Comparison of ENCODE assay signal across 1 cellular context in the genomic region with DNA sequence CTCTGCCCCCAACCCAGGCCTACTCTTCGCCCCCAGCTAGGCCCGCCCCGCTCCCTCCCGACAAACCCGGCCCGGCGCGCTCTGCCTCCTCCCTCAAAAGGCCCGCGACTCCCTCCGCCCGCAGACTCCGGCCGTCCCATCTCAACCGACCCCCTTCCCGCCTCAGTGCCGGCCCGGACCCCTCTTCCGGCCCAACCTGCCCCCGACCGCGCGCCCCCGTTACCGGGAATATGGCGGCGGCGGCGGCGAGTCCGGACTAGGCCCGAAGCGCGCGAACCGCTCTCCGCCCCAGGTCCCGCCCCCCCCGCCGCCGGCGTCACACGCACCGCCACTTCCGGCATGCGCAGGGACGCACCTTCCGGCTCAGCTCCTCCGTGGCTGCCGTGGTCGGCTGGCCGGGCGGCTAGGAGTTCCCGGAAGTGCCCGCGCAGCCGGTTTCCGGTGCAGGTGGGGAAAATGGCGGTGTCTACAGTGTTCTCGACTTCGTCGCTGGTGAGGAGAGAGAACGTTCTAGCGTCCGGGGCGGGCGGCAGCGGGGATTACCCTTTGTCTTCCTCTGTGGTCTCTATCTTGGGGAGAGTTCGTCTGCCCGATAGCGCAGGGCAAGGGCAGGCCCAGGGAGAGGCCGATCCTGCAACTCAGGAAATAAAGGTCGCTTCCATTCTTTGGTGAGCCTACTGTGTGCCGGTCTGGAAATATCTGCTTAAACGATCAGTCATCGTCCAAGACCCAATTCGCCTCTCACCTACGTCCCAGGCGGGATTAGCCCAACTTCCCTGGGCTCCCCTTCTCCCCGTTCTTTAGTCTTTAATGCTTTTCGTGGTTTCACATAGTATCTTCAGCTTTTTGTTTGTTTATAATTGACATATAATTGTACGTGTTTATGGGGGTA.
TF ChIP-seq lines count a peak whose summit lies in the region.

A gene with protein sequence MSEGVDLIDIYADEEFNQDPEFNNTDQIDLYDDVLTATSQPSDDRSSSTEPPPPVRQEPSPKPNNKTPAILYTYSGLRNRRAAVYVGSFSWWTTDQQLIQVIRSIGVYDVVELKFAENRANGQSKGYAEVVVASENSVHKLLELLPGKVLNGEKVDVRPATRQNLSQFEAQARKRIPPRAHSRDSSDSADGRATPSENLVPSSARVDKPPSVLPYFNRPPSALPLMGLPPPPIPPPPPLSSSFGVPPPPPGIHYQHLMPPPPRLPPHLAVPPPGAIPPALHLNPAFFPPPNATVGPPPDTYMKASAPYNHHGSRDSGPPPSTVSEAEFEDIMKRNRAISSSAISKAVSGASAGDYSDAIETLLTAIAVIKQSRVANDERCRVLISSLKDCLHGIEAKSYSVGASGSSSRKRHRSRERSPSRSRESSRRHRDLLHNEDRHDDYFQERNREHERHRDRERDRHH (minus strand): TSS at position 285 of the 892 bp plus-strand sequence. CDS start 740 bp downstream, outside the sequence.
A gene (plus strand): TSS at position 434 of the 892 bp plus-strand sequence. CDS start 23 bp downstream, at position 457.

TF ChIP-seq in GM12878, 131 proteins besides CTCF, POLR2A, EP300 and RAD21 (continued from another document):
- TF ChIP-seq GABPA (IDR thresholded peaks at IDR 0.05; ENCODE audit: low read depth) (peak; percentile 94), SMAD5 (IDR thresholded peaks at IDR 0.05; ENCODE audit: low read depth) (peak; percentile 78), FOS (IDR thresholded peaks at IDR 0.05; ENCODE audit: borderline replicate concordance, extremely low read depth, insufficient read length) (no peak), NRF1 (conservative IDR thresholded peaks at IDR 0.05; ENCODE audit: low read depth, low read length) (peak; percentile 46), CBX5 (IDR thresholded peaks at IDR 0.05; ENCODE audit: low read depth) (no peak), TARDBP (IDR thresholded peaks at IDR 0.05; ENCODE audit: borderline replicate concordance) (no peak; the same call in 1 of the 2 replicates), YY1 (IDR thresholded peaks at IDR 0.05; ENCODE audit: low read depth, low read length) (peak; percentile 97), BRCA1 (IDR thresholded peaks at IDR 0.05; ENCODE audit: low read depth, low read length) (no peak), SIX5 (IDR thresholded peaks at IDR 0.05; ENCODE audit: low read depth, low read length, severe bottlenecking) (peak; percentile 30), SREBF1 (IDR thresholded peaks at IDR 0.05; ENCODE audit: low read length) (no peak), CREM (IDR thresholded peaks at IDR 0.05; ENCODE audit: low read depth) (peak; percentile 78), JUND (IDR thresholded peaks at IDR 0.05; ENCODE audit: low read depth, low read length) (no peak), EGR1 (IDR thresholded peaks at IDR 0.05; ENCODE audit: borderline replicate concordance in 1 of 2, low read depth in 2 of 2, low read length in 2 of 2) (peak; percentile 44 to 90), STAT3 (IDR thresholded peaks at IDR 0.05; ENCODE audit: low read depth, low read length) (no peak), ZZZ3 (IDR thresholded peaks at IDR 0.05; ENCODE audit: control insufficient read depth, insufficient read length, low read depth) (no peak), RBBP5 (conservative IDR thresholded peaks at IDR 0.05) (no peak), CHD2 (IDR thresholded peaks at IDR 0.05; ENCODE audit: borderline replicate concordance, low read depth, low read length) (no peak), CHD1 (IDR thresholded peaks at IDR 0.05; ENCODE audit: low read depth, low read length) (no peak), SP1 (IDR thresholded peaks at IDR 0.05; ENCODE audit: low read depth, low read length) (no peak)
- TF ChIP-seq, protein P1, sequence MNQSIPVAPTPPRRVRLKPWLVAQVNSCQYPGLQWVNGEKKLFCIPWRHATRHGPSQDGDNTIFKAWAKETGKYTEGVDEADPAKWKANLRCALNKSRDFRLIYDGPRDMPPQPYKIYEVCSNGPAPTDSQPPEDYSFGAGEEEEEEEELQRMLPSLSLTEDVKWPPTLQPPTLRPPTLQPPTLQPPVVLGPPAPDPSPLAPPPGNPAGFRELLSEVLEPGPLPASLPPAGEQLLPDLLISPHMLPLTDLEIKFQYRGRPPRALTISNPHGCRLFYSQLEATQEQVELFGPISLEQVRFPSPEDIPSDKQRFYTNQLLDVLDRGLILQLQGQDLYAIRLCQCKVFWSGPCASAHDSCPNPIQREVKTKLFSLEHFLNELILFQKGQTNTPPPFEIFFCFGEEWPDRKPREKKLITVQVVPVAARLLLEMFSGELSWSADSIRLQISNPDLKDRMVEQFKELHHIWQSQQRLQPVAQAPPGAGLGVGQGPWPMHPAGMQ (IDR thresholded peaks at IDR 0.05; ENCODE audit: borderline replicate concordance): no peak
- TF ChIP-seq, protein P2, sequence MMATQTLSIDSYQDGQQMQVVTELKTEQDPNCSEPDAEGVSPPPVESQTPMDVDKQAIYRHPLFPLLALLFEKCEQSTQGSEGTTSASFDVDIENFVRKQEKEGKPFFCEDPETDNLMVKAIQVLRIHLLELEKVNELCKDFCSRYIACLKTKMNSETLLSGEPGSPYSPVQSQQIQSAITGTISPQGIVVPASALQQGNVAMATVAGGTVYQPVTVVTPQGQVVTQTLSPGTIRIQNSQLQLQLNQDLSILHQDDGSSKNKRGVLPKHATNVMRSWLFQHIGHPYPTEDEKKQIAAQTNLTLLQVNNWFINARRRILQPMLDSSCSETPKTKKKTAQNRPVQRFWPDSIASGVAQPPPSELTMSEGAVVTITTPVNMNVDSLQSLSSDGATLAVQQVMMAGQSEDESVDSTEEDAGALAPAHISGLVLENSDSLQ (IDR thresholded peaks at IDR 0.05): peak; percentile 29; the same call in 1 of the 2 replicates
- TF ChIP-seq, protein P3, sequence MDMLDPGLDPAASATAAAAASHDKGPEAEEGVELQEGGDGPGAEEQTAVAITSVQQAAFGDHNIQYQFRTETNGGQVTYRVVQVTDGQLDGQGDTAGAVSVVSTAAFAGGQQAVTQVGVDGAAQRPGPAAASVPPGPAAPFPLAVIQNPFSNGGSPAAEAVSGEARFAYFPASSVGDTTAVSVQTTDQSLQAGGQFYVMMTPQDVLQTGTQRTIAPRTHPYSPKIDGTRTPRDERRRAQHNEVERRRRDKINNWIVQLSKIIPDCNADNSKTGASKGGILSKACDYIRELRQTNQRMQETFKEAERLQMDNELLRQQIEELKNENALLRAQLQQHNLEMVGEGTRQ (IDR thresholded peaks at IDR 0.05; ENCODE audit: borderline replicate concordance, low read depth, low read length): no peak
- TF ChIP-seq, protein P4, sequence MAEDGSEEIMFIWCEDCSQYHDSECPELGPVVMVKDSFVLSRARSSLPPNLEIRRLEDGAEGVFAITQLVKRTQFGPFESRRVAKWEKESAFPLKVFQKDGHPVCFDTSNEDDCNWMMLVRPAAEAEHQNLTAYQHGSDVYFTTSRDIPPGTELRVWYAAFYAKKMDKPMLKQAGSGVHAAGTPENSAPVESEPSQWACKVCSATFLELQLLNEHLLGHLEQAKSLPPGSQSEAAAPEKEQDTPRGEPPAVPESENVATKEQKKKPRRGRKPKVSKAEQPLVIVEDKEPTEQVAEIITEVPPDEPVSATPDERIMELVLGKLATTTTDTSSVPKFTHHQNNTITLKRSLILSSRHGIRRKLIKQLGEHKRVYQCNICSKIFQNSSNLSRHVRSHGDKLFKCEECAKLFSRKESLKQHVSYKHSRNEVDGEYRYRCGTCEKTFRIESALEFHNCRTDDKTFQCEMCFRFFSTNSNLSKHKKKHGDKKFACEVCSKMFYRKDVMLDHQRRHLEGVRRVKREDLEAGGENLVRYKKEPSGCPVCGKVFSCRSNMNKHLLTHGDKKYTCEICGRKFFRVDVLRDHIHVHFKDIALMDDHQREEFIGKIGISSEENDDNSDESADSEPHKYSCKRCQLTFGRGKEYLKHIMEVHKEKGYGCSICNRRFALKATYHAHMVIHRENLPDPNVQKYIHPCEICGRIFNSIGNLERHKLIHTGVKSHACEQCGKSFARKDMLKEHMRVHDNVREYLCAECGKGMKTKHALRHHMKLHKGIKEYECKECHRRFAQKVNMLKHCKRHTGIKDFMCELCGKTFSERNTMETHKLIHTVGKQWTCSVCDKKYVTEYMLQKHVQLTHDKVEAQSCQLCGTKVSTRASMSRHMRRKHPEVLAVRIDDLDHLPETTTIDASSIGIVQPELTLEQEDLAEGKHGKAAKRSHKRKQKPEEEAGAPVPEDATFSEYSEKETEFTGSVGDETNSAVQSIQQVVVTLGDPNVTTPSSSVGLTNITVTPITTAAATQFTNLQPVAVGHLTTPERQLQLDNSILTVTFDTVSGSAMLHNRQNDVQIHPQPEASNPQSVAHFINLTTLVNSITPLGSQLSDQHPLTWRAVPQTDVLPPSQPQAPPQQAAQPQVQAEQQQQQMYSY (CRISPR knock-in tag; IDR thresholded peaks at IDR 0.05): no peak
- TF ChIP-seq, protein P5, sequence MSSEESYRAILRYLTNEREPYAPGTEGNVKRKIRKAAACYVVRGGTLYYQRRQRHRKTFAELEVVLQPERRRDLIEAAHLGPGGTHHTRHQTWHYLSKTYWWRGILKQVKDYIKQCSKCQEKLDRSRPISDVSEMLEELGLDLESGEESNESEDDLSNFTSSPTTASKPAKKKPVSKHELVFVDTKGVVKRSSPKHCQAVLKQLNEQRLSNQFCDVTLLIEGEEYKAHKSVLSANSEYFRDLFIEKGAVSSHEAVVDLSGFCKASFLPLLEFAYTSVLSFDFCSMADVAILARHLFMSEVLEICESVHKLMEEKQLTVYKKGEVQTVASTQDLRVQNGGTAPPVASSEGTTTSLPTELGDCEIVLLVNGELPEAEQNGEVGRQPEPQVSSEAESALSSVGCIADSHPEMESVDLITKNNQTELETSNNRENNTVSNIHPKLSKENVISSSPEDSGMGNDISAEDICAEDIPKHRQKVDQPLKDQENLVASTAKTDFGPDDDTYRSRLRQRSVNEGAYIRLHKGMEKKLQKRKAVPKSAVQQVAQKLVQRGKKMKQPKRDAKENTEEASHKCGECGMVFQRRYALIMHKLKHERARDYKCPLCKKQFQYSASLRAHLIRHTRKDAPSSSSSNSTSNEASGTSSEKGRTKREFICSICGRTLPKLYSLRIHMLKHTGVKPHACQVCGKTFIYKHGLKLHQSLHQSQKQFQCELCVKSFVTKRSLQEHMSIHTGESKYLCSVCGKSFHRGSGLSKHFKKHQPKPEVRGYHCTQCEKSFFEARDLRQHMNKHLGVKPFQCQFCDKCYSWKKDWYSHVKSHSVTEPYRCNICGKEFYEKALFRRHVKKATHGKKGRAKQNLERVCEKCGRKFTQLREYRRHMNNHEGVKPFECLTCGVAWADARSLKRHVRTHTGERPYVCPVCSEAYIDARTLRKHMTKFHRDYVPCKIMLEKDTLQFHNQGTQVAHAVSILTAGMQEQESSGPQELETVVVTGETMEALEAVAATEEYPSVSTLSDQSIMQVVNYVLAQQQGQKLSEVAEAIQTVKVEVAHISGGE (CRISPR knock-in tag; IDR thresholded peaks at IDR 0.05): peak; percentile 24; the same call in 1 of the 2 replicates
- TF ChIP-seq, protein P6, sequence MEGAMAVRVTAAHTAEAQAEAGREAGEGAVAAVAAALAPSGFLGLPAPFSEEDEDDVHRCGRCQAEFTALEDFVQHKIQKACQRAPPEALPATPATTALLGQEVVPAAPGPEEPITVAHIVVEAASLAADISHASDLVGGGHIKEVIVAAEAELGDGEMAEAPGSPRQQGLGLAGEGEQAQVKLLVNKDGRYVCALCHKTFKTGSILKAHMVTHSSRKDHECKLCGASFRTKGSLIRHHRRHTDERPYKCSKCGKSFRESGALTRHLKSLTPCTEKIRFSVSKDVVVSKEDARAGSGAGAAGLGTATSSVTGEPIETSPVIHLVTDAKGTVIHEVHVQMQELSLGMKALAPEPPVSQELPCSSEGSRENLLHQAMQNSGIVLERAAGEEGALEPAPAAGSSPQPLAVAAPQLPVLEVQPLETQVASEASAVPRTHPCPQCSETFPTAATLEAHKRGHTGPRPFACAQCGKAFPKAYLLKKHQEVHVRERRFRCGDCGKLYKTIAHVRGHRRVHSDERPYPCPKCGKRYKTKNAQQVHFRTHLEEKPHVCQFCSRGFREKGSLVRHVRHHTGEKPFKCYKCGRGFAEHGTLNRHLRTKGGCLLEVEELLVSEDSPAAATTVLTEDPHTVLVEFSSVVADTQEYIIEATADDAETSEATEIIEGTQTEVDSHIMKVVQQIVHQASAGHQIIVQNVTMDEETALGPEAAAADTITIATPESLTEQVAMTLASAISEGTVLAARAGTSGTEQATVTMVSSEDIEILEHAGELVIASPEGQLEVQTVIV (IDR thresholded peaks at IDR 0.05; ENCODE audit: borderline replicate concordance, partially characterized antibody): peak; percentile 48
TF ChIP-seq in GM12878: peak in this region for 46.
